ENCODE assay signal across 34 cellular contexts in genomic region chrX:115089419-115089818, GRCh38.
"Had no signal": no experiment of that assay in that cellular context is flagged by ENCODE, and none has a peak within 500 bp of the region (broad histone marks: within the 10 kb centered on the region; RNA-seq: fewer than 3 reads in every experiment).

No MANE protein-coding gene starts in this region.

- H3K36me3 ChIP-seq: MG63 had no signal

- H3K27ac ChIP-seq: KMS-11 had no signal

- H3K4me2 ChIP-seq: KMS-11 had no signal

- H3K9ac ChIP-seq: KMS-11 had no signal

- H3K27me3 ChIP-seq: MG63 had no signal

- H3K9me3 ChIP-seq: MG63 had no signal

- H3K4me3 ChIP-seq: MG63 had no signal

- DNase-seq: Karpas-422, Kasumi-1, MG63, MM.1S, MV-4-11, NCI-H1048, NCI-H1092, NCI-H1092 treated with DMSO at 0.1 percent for 48 hours, NCI-H1105, NCI-H1105 treated with DMSO at 0.1 percent for 48 hours, NCI-H1417, NCI-H1417 treated with DMSO at 0.1 percent for 48 hours, NCI-H1436, NCI-H1436 treated with DMSO at 0.1 percent for 48 hours, NCI-H1694, NCI-H1694 treated with DMSO at 0.1 percent for 48 hours, NCI-H187, NCI-H187 treated with DMSO at 0.1 percent for 48 hours, NCI-H1930, NCI-H2029, NCI-H2029 treated with DMSO at 0.1 percent for 48 hours, NCI-H2081, NCI-H2081 treated with DMSO at 0.1 percent for 48 hours, NCI-H2107, NCI-H2171, NCI-H2171 treated with DMSO at 0.1 percent for 48 hours, NCI-H2227 treated with DMSO at 0.1 percent for 48 hours, NCI-H226, NCI-H345, NCI-H446, NCI-H446 treated with DMSO at 0.1 percent for 48 hours, NCI-H510A, NCI-H510A treated with DMSO at 0.1 percent for 48 hours had no signal
